10 cellular contexts compared by ENCODE assay signal in genomic region chr1:116568925-116569490, GRCh38. TPM values are rescaled to one million over a fixed set of nuclear protein-coding genes. Genes with fewer than 3 reads are reported as not detected.
DNase-seq lines count a peak whose midpoint lies in the region; ATAC-seq and TF ChIP-seq lines count a peak whose summit lies in the region.
"Had no signal": no experiment of that assay in that cellular context is flagged by ENCODE, and none has a peak within 500 bp of the region (broad histone marks: within the 10 kb centered on the region; RNA-seq: fewer than 3 reads in every experiment).

No MANE protein-coding gene starts in this region.

- TF ChIP-seq POLR2A in NB4 (IDR thresholded peaks at IDR 0.05; ENCODE audit: extremely low read depth, insufficient read length) (no peak), spleen (IDR thresholded peaks at IDR 0.05) (no peak)

- peak overlapping the region; percentile 87 to 94 for H3K4me3 Mint-ChIP-seq in activated T-cell treated with anti-CD3 and anti-CD28 coated beads, Interleukin-2, amount 50 U/mL, for 72 hours
- H3K4me3 Mint-ChIP-seq in stimulated activated effector memory CD8-positive, alpha-beta T cell treated with anti-CD3 and anti-CD28 coated beads, Interleukin-12 subunit alpha, Interleukin-12 subunit beta, amount 100 ng/mL, for 72 hours: peak overlapping the region; percentile 98

- no peaks in the 10 kb centered on the region for H3K27me3 ChIP-seq in effector memory CD4-positive, alpha-beta T cell (replicated peaks; ENCODE audit: control insufficient read depth, insufficient read depth, low read length, poor library complexity, severe bottlenecking)
- no peaks in the 10 kb centered on the region for H3K27me3 ChIP-seq in spleen (replicated peaks in 1 of 7)

- H3K27me3 Mint-ChIP-seq in activated T-cell treated with anti-CD3 and anti-CD28 coated beads, Interleukin-2, amount 50 U/mL, for 72 hours (ENCODE audit: low read depth): peaks cover 12% of the 10 kb centered on the region

- H3K27ac Mint-ChIP-seq in activated T-cell treated with anti-CD3 and anti-CD28 coated beads, Interleukin-2, amount 50 U/mL, for 72 hours: no peak overlapping the region
- H3K27ac Mint-ChIP-seq in stimulated activated effector memory CD8-positive, alpha-beta T cell treated with anti-CD3 and anti-CD28 coated beads, Interleukin-12 subunit alpha, Interleukin-12 subunit beta, amount 100 ng/mL, for 72 hours: peak overlapping the region; percentile 94

- DNase-seq in activated T-cell treated with anti-CD3 and anti-CD28 coated beads, Interleukin-2, amount 50 U/mL, for 72 hours: no peak
- DNase-seq in activated T-cell treated with anti-CD3 and anti-CD28 coated beads for 4 hours (no peak), NB4 (ENCODE audit: low read depth) (no peak), NCI-H1048 (lab: John Stamatoyannopoulos, UW) (no peak), spleen (no peak)
- DNase-seq in effector memory CD4-positive, alpha-beta T cell: no peak
- DNase-seq in stimulated activated effector memory CD8-positive, alpha-beta T cell treated with anti-CD3 and anti-CD28 coated beads, Interleukin-12 subunit alpha, Interleukin-12 subunit beta, amount 100 ng/mL, for 72 hours (ENCODE audit: low spot score in 2 of 2): no peak
- DNase-seq: NCI-H524 treated with DMSO at 0.1 percent for 48 hours, occipital lobe had no signal

- TF ChIP-seq CTCF in NB4 (IDR thresholded peaks at IDR 0.05; ENCODE audit: low read depth, low read length): no peak
- TF ChIP-seq CTCF in spleen (IDR thresholded peaks at IDR 0.05 in 8 of 11, conservative IDR thresholded peaks at IDR 0.05 in 3 of 11): no peak

- H3K36me3 Mint-ChIP-seq in activated T-cell treated with anti-CD3 and anti-CD28 coated beads, Interleukin-2, amount 50 U/mL, for 72 hours (ENCODE audit: insufficient read depth in 2 of 2): peaks cover 12 to 16% of the 10 kb centered on the region in 2 donors
- peaks cover 44% of the 10 kb centered on the region for H3K36me3 Mint-ChIP-seq in stimulated activated effector memory CD8-positive, alpha-beta T cell treated with anti-CD3 and anti-CD28 coated beads, Interleukin-12 subunit alpha, Interleukin-12 subunit beta, amount 100 ng/mL, for 72 hours

- no peaks in the 10 kb centered on the region for H3K36me3 ChIP-seq in effector memory CD4-positive, alpha-beta T cell (ENCODE audit: control insufficient read depth, insufficient read depth, low read length)
- H3K36me3 ChIP-seq in spleen: peaks cover 0 to 5% (median 0%) of the 10 kb centered on the region in 6 donors

- peaks cover 4% of the 10 kb centered on the region in 2 donors for H3K9me3 Mint-ChIP-seq in activated T-cell treated with anti-CD3 and anti-CD28 coated beads, Interleukin-2, amount 50 U/mL, for 72 hours
- H3K9me3 Mint-ChIP-seq in stimulated activated effector memory CD8-positive, alpha-beta T cell treated with anti-CD3 and anti-CD28 coated beads, Interleukin-12 subunit alpha, Interleukin-12 subunit beta, amount 100 ng/mL, for 72 hours: peaks cover 3% of the 10 kb centered on the region

- H3K4me1 ChIP-seq in effector memory CD4-positive, alpha-beta T cell (ENCODE audit: control insufficient read depth, insufficient read depth, low read length, poor library complexity, severe bottlenecking): peaks cover 18% of the 10 kb centered on the region
- H3K4me1 ChIP-seq in spleen: peaks cover 22 to 82% (median 60%) of the 10 kb centered on the region in 6 donors

- H3K27ac ChIP-seq in effector memory CD4-positive, alpha-beta T cell (ENCODE audit: insufficient read depth, low read length, poor library complexity, severe bottlenecking): peak overlapping the region; percentile 93
- peak overlapping the region in 4 of 8 donors; percentile 96 to 99 (median 98) for H3K27ac ChIP-seq in spleen

- ATAC-seq in activated T-cell treated with anti-CD3 and anti-CD28 coated beads, Interleukin-2, amount 50 U/mL, for 72 hours (replicated peaks in 1 of 2): no peak
- no peak for ATAC-seq in stimulated activated effector memory CD8-positive, alpha-beta T cell treated with anti-CD3 and anti-CD28 coated beads, Interleukin-12 subunit alpha, Interleukin-12 subunit beta, amount 100 ng/mL, for 72 hours
- no peak for ATAC-seq in HG02798 (IDR thresholded peaks at IDR 0.05; ENCODE audit: poor library complexity, unreplicated experiment)

- WGBS in spleen, 5 donors: 83 to 95% (median 87%) methylated on average over 2 of the region's 2 CpGs

- intact Hi-C loops in spleen (cut with DNase I; ENCODE audit: low total_unique reads): no loop called here

- H3K9me3 ChIP-seq in effector memory CD4-positive, alpha-beta T cell (ENCODE audit: control insufficient read depth, low read length): no peaks in the 10 kb centered on the region
- H3K9me3 ChIP-seq in spleen: peaks cover 0 to 9% (median 4%) of the 10 kb centered on the region in 8 donors

- H3K4me1 Mint-ChIP-seq in activated T-cell treated with anti-CD3 and anti-CD28 coated beads, Interleukin-2, amount 50 U/mL, for 72 hours (ENCODE audit: low read depth): peaks cover 75% of the 10 kb centered on the region
- peaks cover 72% of the 10 kb centered on the region for H3K4me1 Mint-ChIP-seq in stimulated activated effector memory CD8-positive, alpha-beta T cell treated with anti-CD3 and anti-CD28 coated beads, Interleukin-12 subunit alpha, Interleukin-12 subunit beta, amount 100 ng/mL, for 72 hours

- peak overlapping the region; percentile 70 for H3K4me3 ChIP-seq in NB4 (ENCODE audit: low read depth, low read length)
- no peak overlapping the region for H3K4me3 ChIP-seq in effector memory CD4-positive, alpha-beta T cell (ENCODE audit: insufficient read depth, low read depth, low read length, poor library complexity, severe bottlenecking)
- H3K4me3 ChIP-seq in spleen: peak overlapping the region in 4 of 8 donors; percentile 72 to 95 (median 80)

RNA-seq across cellular contexts. Expression of gene CD58, which starts 1.8 kb away (rescaled TPM):
- 10 to 100 TPM; 15.4 to 32.7 TPM for total RNA-seq in activated T-cell treated with anti-CD3 and anti-CD28 coated beads, Interleukin-2, amount 50 U/mL, for 72 hours
- 10 to 100 TPM; 25.5 to 52.1 (median 36.2) TPM for total RNA-seq in spleen
- 10 to 100 TPM in 2 of 3 donors, 1 to 10 TPM in 1; 9.7 to 17.2 (median 17.0) TPM for polyA plus RNA-seq in spleen
